10 cellular contexts compared by ENCODE assay signal in genomic region chr15:83733206-83733605, GRCh38.
DNase-seq lines count a peak whose midpoint lies in the region; ATAC-seq and TF ChIP-seq lines count a peak whose summit lies in the region.
"Had no signal": no experiment of that assay in that cellular context is flagged by ENCODE, and none has a peak within 500 bp of the region (broad histone marks: within the 10 kb centered on the region; RNA-seq: fewer than 3 reads in every experiment).

No MANE protein-coding gene starts in this region.

- ATAC-seq in WTC11 (peak; percentile 69), GM19351 (IDR thresholded peaks at IDR 0.05; ENCODE audit: unreplicated experiment) (no peak)

- H3K4me3 Mint-ChIP-seq in WTC11 = no peak overlapping the region
- H3K4me3 Mint-ChIP-seq in activated T-cell treated with anti-CD3 and anti-CD28 coated beads, Interleukin-2, amount 50 U/mL, for 24 hours = no peak overlapping the region
- H3K4me3 Mint-ChIP-seq: activated naive CD8-positive, alpha-beta T cell; memory B cell had no signal

- no peak overlapping the region for H3K27ac Mint-ChIP-seq in WTC11
- no peak overlapping the region for H3K27ac Mint-ChIP-seq in activated T-cell treated with anti-CD3 and anti-CD28 coated beads, Interleukin-2, amount 50 U/mL, for 24 hours
- H3K27ac Mint-ChIP-seq: activated naive CD8-positive, alpha-beta T cell; memory B cell had no signal

- no peaks in the 10 kb centered on the region for H3K36me3 Mint-ChIP-seq in WTC11
- H3K36me3 Mint-ChIP-seq in activated T-cell treated with anti-CD3 and anti-CD28 coated beads, Interleukin-2, amount 50 U/mL, for 24 hours (ENCODE audit: low read depth) = no peaks in the 10 kb centered on the region
- H3K36me3 Mint-ChIP-seq: activated naive CD8-positive, alpha-beta T cell; memory B cell had no signal

- POLR2A ChIA-PET in WTC11 (lab: Charles Lee) = no interaction called here

- CTCF ChIA-PET in WTC11 (lab: Charles Lee) = interaction anchor here (1.1 to 1.9 kb wide), 2 partner anchors 76 to 320 kb away, joined by 3 to 7 read pairs; no protein-coding TSS in a partner anchor

- TF ChIP-seq CTCF in WTC11 (IDR thresholded peaks at IDR 0.05) (no peak), GM13976 (IDR thresholded peaks at IDR 0.05; ENCODE audit: borderline replicate concordance, control extremely low read depth, extremely low read depth, insufficient read depth, missing control alignments) (no peak)

- no peaks in the 10 kb centered on the region for H3K27me3 Mint-ChIP-seq in WTC11 (ENCODE audit: low read depth)
- peaks cover 16% of the 10 kb centered on the region for H3K27me3 Mint-ChIP-seq in activated T-cell treated with anti-CD3 and anti-CD28 coated beads, Interleukin-2, amount 50 U/mL, for 24 hours

- peaks cover 9% of the 10 kb centered on the region for H3K4me1 Mint-ChIP-seq in WTC11
- H3K4me1 Mint-ChIP-seq in activated T-cell treated with anti-CD3 and anti-CD28 coated beads, Interleukin-2, amount 50 U/mL, for 24 hours (ENCODE audit: low read depth) = no peaks in the 10 kb centered on the region
- H3K4me1 Mint-ChIP-seq: memory B cell had no signal

- DNase-seq in HS-5 (ENCODE audit: low read depth) (peak; percentile 87), WTC11 (ENCODE audit: low spot score) (no peak), iPS DF 19.7 (ENCODE audit: low read depth, low spot score) (peak; percentile 25), GM13976 (ENCODE audit: low spot score) (no peak), KG1 (lab: John Stamatoyannopoulos, UW) (no peak)
- DNase-seq in activated T-cell treated with anti-CD3 and anti-CD28 coated beads, Interleukin-2, amount 50 U/mL, for 24 hours = no peak
- DNase-seq: head of caudate nucleus had no signal

- H3K9me3 Mint-ChIP-seq in WTC11 = no peaks in the 10 kb centered on the region
- no peaks in the 10 kb centered on the region for H3K9me3 Mint-ChIP-seq in activated T-cell treated with anti-CD3 and anti-CD28 coated beads, Interleukin-2, amount 50 U/mL, for 24 hours

- in situ Hi-C loops in GM13976 (cut with MboI; ENCODE audit: low sequenced_read_pairs, unreplicated experiment) = loop anchor here (25.0 kb wide), 1 partner anchor 279 kb away; no protein-coding TSS in a partner anchor

TF ChIP-seq in WTC11, 78 proteins besides CTCF, POLR2A, EP300 and RAD21:
- TF ChIP-seq, protein P1, sequence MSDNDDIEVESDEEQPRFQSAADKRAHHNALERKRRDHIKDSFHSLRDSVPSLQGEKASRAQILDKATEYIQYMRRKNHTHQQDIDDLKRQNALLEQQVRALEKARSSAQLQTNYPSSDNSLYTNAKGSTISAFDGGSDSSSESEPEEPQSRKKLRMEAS (CRISPR knock-in tag; IDR thresholded peaks at IDR 0.05) = no peak
- no peak for TF ChIP-seq MYBL2 (CRISPR knock-in tag; IDR thresholded peaks at IDR 0.05)
- no peak for TF ChIP-seq ZNF219 (CRISPR knock-in tag; IDR thresholded peaks at IDR 0.05; ENCODE audit: borderline replicate concordance)
- TF ChIP-seq JUN (CRISPR knock-in tag; IDR thresholded peaks at IDR 0.05) = no peak
- TF ChIP-seq ZNF281 (CRISPR knock-in tag; IDR thresholded peaks at IDR 0.05) = no peak
- TF ChIP-seq CREB1 (CRISPR knock-in tag; IDR thresholded peaks at IDR 0.05) = no peak
- TF ChIP-seq HMGA2 (CRISPR knock-in tag; IDR thresholded peaks at IDR 0.05) = no peak
- TF ChIP-seq GTF2I (CRISPR knock-in tag; conservative IDR thresholded peaks at IDR 0.05) = no peak

Comparison
In these comparisons a context has a peak if more than half of its experiments do, and no peak if none do; other contexts are left out.
1. DNase-seq: peak in HS-5 (single experiment) and iPS DF 19.7 (single experiment); none in WTC11 (single experiment), GM13976 (single experiment), KG1 (single experiment) and activated T-cell treated with anti-CD3 and anti-CD28 coated beads, Interleukin-2, amount 50 U/mL, for 24 hours (single experiment).